Comparison of ENCODE assay signal across 28 cellular contexts in the genomic region with DNA sequence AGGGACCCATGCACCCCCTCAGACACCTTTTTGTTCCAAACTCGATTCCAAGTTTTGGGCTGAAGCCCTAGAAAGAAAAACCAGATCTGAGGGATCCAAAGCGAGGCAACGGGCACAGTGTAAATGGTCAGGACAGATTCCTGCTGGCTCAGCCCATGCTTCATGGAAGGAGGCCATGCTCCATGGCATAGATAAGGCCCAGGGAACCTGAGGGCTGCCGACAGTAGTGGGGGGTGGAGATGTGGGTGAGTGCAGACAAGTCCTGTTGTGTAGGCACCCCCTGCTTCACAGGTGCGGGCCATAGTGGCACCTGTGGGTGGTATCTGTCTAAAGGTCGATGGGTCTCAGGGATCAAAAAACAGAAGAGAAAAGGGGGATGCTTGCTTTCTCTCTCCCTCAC.
"Had no signal": no experiment of that assay in that cellular context is flagged by ENCODE, and none has a peak within 500 bp of the region (broad histone marks: within the 10 kb centered on the region; RNA-seq: fewer than 3 reads in every experiment).

No MANE protein-coding gene starts in this region.

- H3K4me1 Mint-ChIP-seq: activated CD4-positive, alpha-beta T cell treated with anti-CD3 and anti-CD28 coated beads for 36 hours; activated CD4-positive, alpha-beta T cell treated with anti-CD3 and anti-CD28 coated beads, Interleukin-2, amount 10 ng/mL, durations not matched to agents 24 days and 14 days; endodermal cell had no signal

- H3K9me3 Mint-ChIP-seq: activated CD4-positive, alpha-beta T cell treated with anti-CD3 and anti-CD28 coated beads, Interleukin-2, amount 10 ng/mL, durations not matched to agents 24 days and 14 days; activated naive CD4-positive, alpha-beta T cell treated with anti-CD3 and anti-CD28 coated beads for 36 hours; activated T-helper 1 cell treated with anti-CD3 and anti-CD28 coated beads, Interleukin-12 subunit alpha, Interleukin-12 subunit beta, Interleukin-2, Interleukin-4 antibody, amounts not matched to agents 30 ng/mL and 10 ng/mL and 1 ng/mL, durations not matched to agents 14 hours and 24 hours and 36 hours had no signal

- H3K4me3 ChIP-seq: adrenal gland, body of pancreas, cardiac muscle cell, colonic mucosa, dorsolateral prefrontal cortex had no signal

- H3K4me1 ChIP-seq: adrenal gland, body of pancreas, colonic mucosa had no signal

- H3K9me3 ChIP-seq: colonic mucosa had no signal

- H3K27me3 ChIP-seq: adrenal gland, body of pancreas, cardiac muscle cell, colonic mucosa had no signal

- ATAC-seq: activated CD4-positive, alpha-beta T cell treated with anti-CD3 and anti-CD28 coated beads for 36 hours; activated CD8-positive, alpha-beta T cell treated with anti-CD3 and anti-CD28 coated beads, Interleukin-2, amount 10 ng/mL, durations not matched to agents 7 days and 5 days; activated naive CD8-positive, alpha-beta T cell treated with anti-CD3 and anti-CD28 coated beads, Interleukin-2, amount 50 U/mL, for 24 hours; body of pancreas; esophagus mucosa had no signal

- H3K4me3 Mint-ChIP-seq: activated CD4-positive, alpha-beta memory T cell treated with anti-CD3 and anti-CD28 coated beads for 36 hours; activated CD4-positive, alpha-beta T cell treated with anti-CD3 and anti-CD28 coated beads for 36 hours; activated CD4-positive, alpha-beta T cell treated with anti-CD3 and anti-CD28 coated beads, Interleukin-2, amount 10 ng/mL, durations not matched to agents 24 days and 14 days; activated CD8-positive, alpha-beta T cell treated with anti-CD3 and anti-CD28 coated beads, Interleukin-2, amount 10 ng/mL, durations not matched to agents 7 days and 5 days; activated naive CD4-positive, alpha-beta T cell treated with anti-CD3 and anti-CD28 coated beads for 36 hours; activated naive CD4-positive, alpha-beta T cell treated with anti-CD3 and anti-CD28 coated beads, Interleukin-2, amount 50 U/mL, for 24 hours; activated naive CD8-positive, alpha-beta T cell treated with anti-CD3 and anti-CD28 coated beads for 36 hours; activated naive CD8-positive, alpha-beta T cell treated with anti-CD3 and anti-CD28 coated beads, Interleukin-2, amount 50 U/mL, for 24 hours; activated T-helper 1 cell treated with anti-CD3 and anti-CD28 coated beads, Interleukin-12 subunit alpha, Interleukin-12 subunit beta, Interleukin-2, Interleukin-4 antibody, amounts not matched to agents 30 ng/mL and 10 ng/mL and 1 ng/mL, durations not matched to agents 14 hours and 24 hours and 36 hours; dendritic cell treated with granulocyte-macrophage colony-stimulating factor and Interleukin-4, amounts not matched to agents 40 ng/mL and 50 ng/mL, for 4 days; endodermal cell had no signal

- H3K36me3 Mint-ChIP-seq: activated CD4-positive, alpha-beta memory T cell treated with anti-CD3 and anti-CD28 coated beads for 36 hours had no signal

- DNase-seq: activated CD4-positive, alpha-beta memory T cell treated with anti-CD3 and anti-CD28 coated beads for 36 hours; activated CD4-positive, alpha-beta T cell treated with anti-CD3 and anti-CD28 coated beads for 36 hours; activated CD4-positive, alpha-beta T cell treated with anti-CD3 and anti-CD28 coated beads, Interleukin-2, amount 10 ng/mL, durations not matched to agents 24 days and 14 days; activated CD4-positive, CD25-positive, alpha-beta regulatory T cell; activated CD4-positive, CD25-positive, alpha-beta regulatory T cell treated with anti-CD3 and anti-CD28 coated beads, Interleukin-2, amount 50 U/mL, for 72 hours; activated CD8-positive, alpha-beta T cell treated with anti-CD3 and anti-CD28 coated beads, Interleukin-2, amount 10 ng/mL, durations not matched to agents 7 days and 5 days; activated effector memory CD4-positive, alpha-beta T cell treated with anti-CD3 and anti-CD28 coated beads, Interleukin-2, amount 50 U/mL, for 16 hours; activated naive CD4-positive, alpha-beta T cell treated with anti-CD3 and anti-CD28 coated beads for 36 hours; activated naive CD8-positive, alpha-beta T cell treated with anti-CD3 and anti-CD28 coated beads for 36 hours; activated naive CD8-positive, alpha-beta T cell treated with anti-CD3 and anti-CD28 coated beads, Interleukin-2, amount 50 U/mL, for 24 hours; activated T-cell treated with anti-CD3 and anti-CD28 coated beads, Interleukin-2, amount 50 U/mL, for 48 hours; adrenal gland; amygdala; aorta; body of pancreas; central memory CD4-positive, alpha-beta T cell; cerebellar nuclear complex; colonic mucosa; dorsolateral prefrontal cortex; effector memory CD4-positive, alpha-beta T cell; endodermal cell; foreskin fibroblast; T-helper 2 cell had no signal

- H3K36me3 ChIP-seq: adrenal gland, cardiac muscle cell, colonic mucosa had no signal

- H3K27ac ChIP-seq: adrenal gland, body of pancreas, cardiac muscle cell, colonic mucosa, dorsolateral prefrontal cortex had no signal
